In the genomic region with DNA sequence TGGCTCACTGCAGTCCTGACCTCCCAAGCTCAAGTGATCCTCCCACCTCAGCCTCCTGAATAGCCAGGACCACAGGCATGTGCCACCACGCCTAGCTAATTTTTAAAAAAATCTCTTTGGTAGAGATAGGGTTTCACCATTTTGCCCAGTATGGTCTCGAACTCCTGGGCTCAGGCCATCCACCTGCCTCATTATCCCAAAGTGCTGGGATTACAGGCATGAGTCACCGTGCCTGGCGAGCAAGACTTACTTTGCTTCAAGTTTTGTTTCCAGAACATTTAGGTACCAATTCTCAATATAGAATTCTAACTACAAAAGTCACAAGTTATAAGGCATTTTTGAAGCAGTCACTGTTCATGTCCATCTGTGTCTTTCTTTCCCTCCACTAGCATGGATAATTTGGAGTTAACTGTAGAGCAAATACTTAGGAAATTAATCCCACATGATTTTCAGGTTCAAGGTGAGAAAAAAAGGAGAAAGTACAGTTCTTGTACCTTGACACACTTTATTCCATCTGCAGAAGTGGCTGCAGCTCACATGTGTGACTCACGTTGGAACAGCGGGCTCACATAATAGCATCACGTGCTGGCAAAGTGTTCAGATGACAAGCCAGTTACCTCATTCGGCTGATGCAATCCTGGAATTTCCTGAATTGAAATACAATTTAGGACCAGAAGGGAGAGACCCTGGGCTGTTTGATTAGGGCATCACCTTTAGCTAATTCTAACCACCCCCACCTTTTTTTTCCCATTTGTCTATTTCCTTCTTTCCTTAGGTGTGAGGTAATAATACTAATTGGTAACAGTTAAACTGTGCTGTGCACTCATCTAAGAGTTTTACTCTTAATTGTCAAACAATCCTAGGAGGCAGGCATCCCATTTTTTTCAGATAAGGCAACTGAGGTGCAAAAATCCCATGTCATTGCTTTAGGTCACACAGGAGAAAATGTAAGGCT, we compare ENCODE assay signal across 1 cellular context.
TF ChIP-seq lines count a peak whose summit lies in the region.

No MANE protein-coding gene starts in this region.

TF ChIP-seq in HEK293, 187 proteins besides CTCF, POLR2A, EP300 and RAD21 (continued from another document):
- TF ChIP-seq, protein P1, sequence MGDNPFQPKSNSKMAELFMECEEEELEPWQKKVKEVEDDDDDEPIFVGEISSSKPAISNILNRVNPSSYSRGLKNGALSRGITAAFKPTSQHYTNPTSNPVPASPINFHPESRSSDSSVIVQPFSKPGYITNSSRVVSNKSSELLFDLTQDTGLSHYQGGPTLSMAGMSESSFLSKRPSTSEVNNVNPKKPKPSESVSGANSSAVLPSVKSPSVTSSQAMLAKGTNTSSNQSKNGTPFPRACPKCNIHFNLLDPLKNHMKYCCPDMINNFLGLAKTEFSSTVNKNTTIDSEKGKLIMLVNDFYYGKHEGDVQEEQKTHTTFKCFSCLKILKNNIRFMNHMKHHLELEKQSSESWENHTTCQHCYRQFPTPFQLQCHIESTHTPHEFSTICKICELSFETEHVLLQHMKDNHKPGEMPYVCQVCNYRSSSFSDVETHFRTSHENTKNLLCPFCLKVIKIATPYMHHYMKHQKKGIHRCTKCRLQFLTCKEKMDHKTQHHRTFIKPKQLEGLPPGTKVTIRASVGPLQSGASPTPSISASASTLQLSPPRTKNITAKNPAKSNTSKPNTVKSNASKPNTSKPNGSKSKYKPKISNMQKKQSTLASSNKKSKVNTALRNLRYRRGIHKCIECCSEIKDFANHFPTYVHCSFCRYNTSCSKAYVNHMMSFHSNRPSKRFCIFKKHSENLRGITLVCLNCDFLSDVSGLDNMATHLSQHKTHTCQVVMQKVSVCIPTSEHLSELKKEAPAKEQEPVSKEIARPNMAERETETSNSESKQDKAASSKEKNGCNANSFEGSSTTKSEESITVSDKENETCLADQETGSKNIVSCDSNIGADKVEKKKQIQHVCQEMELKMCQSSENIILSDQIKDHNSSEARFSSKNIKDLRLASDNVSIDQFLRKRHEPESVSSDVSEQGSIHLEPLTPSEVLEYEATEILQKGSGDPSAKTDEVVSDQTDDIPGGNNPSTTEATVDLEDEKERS (tag by site-specific recombination; IDR thresholded peaks at IDR 0.05) = no peak
- no peak for TF ChIP-seq ZNF560 (tag by site-specific recombination; IDR thresholded peaks at IDR 0.05; ENCODE audit: borderline replicate concordance)
- TF ChIP-seq ZFHX2 (tag by site-specific recombination; conservative IDR thresholded peaks at IDR 0.05) = no peak
- TF ChIP-seq ZNF48 (tag by site-specific recombination; IDR thresholded peaks at IDR 0.05) = no peak
